16 cellular contexts compared by ENCODE assay signal in genomic region chr9:114733814-114734213, GRCh38. TPM values are rescaled to one million over a fixed set of nuclear protein-coding genes. Genes with fewer than 3 reads are reported as not detected.
A peak's percentile ranks its signal among the peaks of the same experiment; 100 is the strongest.
DNase-seq lines count a peak whose midpoint lies in the region; ATAC-seq and TF ChIP-seq lines count a peak whose summit lies in the region.
"Had no signal": no experiment of that assay in that cellular context is flagged by ENCODE, and none has a peak within 500 bp of the region (broad histone marks: within the 10 kb centered on the region; RNA-seq: fewer than 3 reads in every experiment).

No MANE protein-coding gene starts in this region.

- RAD21 ChIA-PET in HCT116 (lab: Charles Lee; ENCODE audit: low non-redundant PET in 1 of 2, low total read pairs in 2 of 2, uncharacterized antibody in 2 of 2, unreplicated experiment in 2 of 2) = no interaction called here

- peak overlapping the region; percentile 56 for H3K4me3 Mint-ChIP-seq in activated T-helper 17 cell treated with anti-CD3 and anti-CD28 coated beads, Interleukin-2, amount 50 U/mL, for 72 hours
- H3K4me3 Mint-ChIP-seq: endodermal cell had no signal

- ATAC-seq in HCT116 (no peak; the same call in 1 of the 2 replicates), heart right ventricle (no peak), HG03432 (IDR thresholded peaks at IDR 0.05; ENCODE audit: unreplicated experiment) (no peak)
- peak; percentile 87 for ATAC-seq in activated T-helper 17 cell treated with anti-CD3 and anti-CD28 coated beads, Interleukin-2, amount 50 U/mL, for 72 hours (replicated peaks)
- ATAC-seq: left lobe of liver had no signal

- H3K36me3 Mint-ChIP-seq in activated T-helper 17 cell treated with anti-CD3 and anti-CD28 coated beads, Interleukin-2, amount 50 U/mL, for 72 hours (ENCODE audit: low read depth) = no peaks in the 10 kb centered on the region

- H4K20me1 ChIP-seq in HCT116 (ENCODE audit: insufficient read depth) = no peaks in the 10 kb centered on the region

- 94 to 97% methylated on average over 6 of the region's 6 CpGs for WGBS in heart right ventricle, 2 donors

- H3K36me3 ChIP-seq in HCT116 (ENCODE audit: control insufficient read depth in 1 of 2, insufficient read depth in 2 of 2, low read length in 2 of 2) (no peaks in the 10 kb centered on the region), heart right ventricle (no peaks in the 10 kb centered on the region)

- DNase-seq in ACHN (peak; percentile 16), HCT116 (ENCODE audit: low read depth, low spot score) (no peak), fibroblast of pulmonary artery (ENCODE audit: low read depth) (peak; percentile 58), NCI-H2029 (lab: John Stamatoyannopoulos, UW) (no peak), C1 segment of cervical spinal cord (lab: John Stamatoyannopoulos, UW) (no peak), heart right ventricle (no peak)
- DNase-seq: DND-41; endodermal cell; retina; stimulated activated CD4-positive, alpha-beta T cell treated with anti-CD3 and anti-CD28 coated beads, Interleukin-4, amount 100 ng/mL, for 1 hour; stimulated activated naive CD4-positive, alpha-beta T cell had no signal

- H3K4me1 ChIP-seq in HCT116 (ENCODE audit: control insufficient read depth in 1 of 2, insufficient read depth in 2 of 2, low read length in 2 of 2) (peaks cover 4 to 12% of the 10 kb centered on the region in 2 experiments; a peak in 3 of 4 replicates), heart right ventricle (peaks cover 0 to 9% (median 0%) of the 10 kb centered on the region in 9 donors)

- no peak overlapping the region for H3K27ac ChIP-seq in HCT116 (ENCODE audit: low read depth, low read length)
- no peak overlapping the region for H3K27ac ChIP-seq in heart right ventricle

- H3K4me2 ChIP-seq in HCT116 (ENCODE audit: low read length) = no peak overlapping the region; the same call in 1 of the 2 replicates

- H3K79me2 ChIP-seq in HCT116 (ENCODE audit: insufficient read depth, low read length) = no peaks in the 10 kb centered on the region

- H3K9me3 ChIP-seq in HCT116 (ENCODE audit: control insufficient read depth in 1 of 2, insufficient read depth in 1 of 2, low read depth in 1 of 2, low read length in 2 of 2) (no peaks in the 10 kb centered on the region), heart right ventricle (no peaks in the 10 kb centered on the region)

- no peak for TF ChIP-seq CTCF in HCT116 (IDR thresholded peaks at IDR 0.05 in 2 of 3, conservative IDR thresholded peaks at IDR 0.05 in 1 of 3; ENCODE audit: borderline replicate concordance in 1 of 3, insufficient read depth in 1 of 3, low read depth in 2 of 3, low read length in 2 of 3)
- no peak for TF ChIP-seq CTCF in fibroblast of pulmonary artery (IDR thresholded peaks at IDR 0.05; ENCODE audit: low read length, missing control alignments)
- TF ChIP-seq CTCF in heart right ventricle (IDR thresholded peaks at IDR 0.05) = no peak

- H3K27ac Mint-ChIP-seq in activated T-helper 17 cell treated with anti-CD3 and anti-CD28 coated beads, Interleukin-2, amount 50 U/mL, for 72 hours = peak overlapping the region; percentile 33
- H3K27ac Mint-ChIP-seq: endodermal cell had no signal

- CTCF ChIA-PET in HCT116 (lab: Charles Lee) = interaction anchor here (1.1 to 3.2 kb wide), 4 partner anchors 52 to 328 kb away, joined by 3 to 14 read pairs (median 8); partner anchors contain the start of gene TEX48

- H3K4me3 ChIP-seq in HCT116 (replicated peaks in 1 of 2; ENCODE audit: low read depth in 1 of 2, low read length in 2 of 2) (no peak overlapping the region), fibroblast of pulmonary artery (replicated peaks; ENCODE audit: low read depth, low read length) (no peak overlapping the region), heart right ventricle (no peak overlapping the region)

- intact Hi-C loops in HCT116 (cut with micrococcal nuclease) = no loop called here
- intact Hi-C loops in heart right ventricle (cut with DNase I) = loop anchor here in 1 of 10 donors (10.0 kb wide), 1 partner anchor 791 kb away; no protein-coding TSS in a partner anchor

- no TSS peak for BruUV-seq in HCT116 (replicated peaks; lab: Mats Ljungman, UMichigan)

- POLR2A ChIA-PET in HCT116 (lab: Charles Lee) = interaction anchor here (0.6 kb wide), 1 partner anchor 280 kb away, joined by 3 read pairs; no protein-coding TSS in a partner anchor

- no peak overlapping the region for H3K9ac ChIP-seq in HCT116 (ENCODE audit: low read length)

- TF ChIP-seq POLR2A in HCT116 (IDR thresholded peaks at IDR 0.05; ENCODE audit: borderline replicate concordance, extremely low read depth, insufficient read depth, insufficient read length) = no peak

- in situ Hi-C loops in ACHN (cut with HindIII; ENCODE audit: low pct_ligation_motif_present, low pct_unique_long_range_greater_than_20kb, low sequenced_read_pairs) = no loop called here

- no peak overlapping the region for H2AFZ ChIP-seq in HCT116 (ENCODE audit: low read depth, low read length, poor library complexity, severe bottlenecking)

- H3K9me3 Mint-ChIP-seq in activated T-helper 17 cell treated with anti-CD3 and anti-CD28 coated beads, Interleukin-2, amount 50 U/mL, for 72 hours = no peaks in the 10 kb centered on the region
- H3K9me3 Mint-ChIP-seq: endodermal cell had no signal

- H3K27me3 ChIP-seq in HCT116 (ENCODE audit: insufficient read depth, low read length) (0 out of 2 replicates have a peak, but pooled peaks cover 5% of the 10 kb centered on the region), heart right ventricle (peaks cover 0 to 8% (median 0%) of the 10 kb centered on the region in 7 donors)

- no peaks in the 10 kb centered on the region for H3K27me3 Mint-ChIP-seq in activated T-helper 17 cell treated with anti-CD3 and anti-CD28 coated beads, Interleukin-2, amount 50 U/mL, for 72 hours

- no peaks in the 10 kb centered on the region for H3K9me2 ChIP-seq in HCT116 (ENCODE audit: insufficient read depth)

- TF ChIP-seq RAD21 in HCT116 (IDR thresholded peaks at IDR 0.05; ENCODE audit: low read depth) = no peak

- H3K4me1 Mint-ChIP-seq in activated T-helper 17 cell treated with anti-CD3 and anti-CD28 coated beads, Interleukin-2, amount 50 U/mL, for 72 hours = peaks cover 26% of the 10 kb centered on the region
- H3K4me1 Mint-ChIP-seq: endodermal cell had no signal

TF ChIP-seq in HCT116, 20 proteins besides CTCF, POLR2A, EP300 and RAD21:
- TF ChIP-seq SP1 (IDR thresholded peaks at IDR 0.05; ENCODE audit: low read depth) (peak; percentile 32), FOSL1 (IDR thresholded peaks at IDR 0.05; ENCODE audit: low read depth) (peak; percentile 65), JUND (IDR thresholded peaks at IDR 0.05) (peak; percentile 55), EZH2 (IDR thresholded peaks at IDR 0.05) (no peak)

RNA-seq across cellular contexts. Expression of gene TEX48, which starts 51.8 kb away (rescaled TPM):
- total RNA-seq in HCT116 (2021; ENCODE audit: unreplicated experiment) (not detected), heart right ventricle (not detected)
- polyA plus RNA-seq in HCT116 (2012) = not detected in 2 replicates
- total RNA-seq in activated T-helper 17 cell treated with anti-CD3 and anti-CD28 coated beads, Interleukin-2, amount 50 U/mL, for 72 hours = under 1 TPM; 0.42 to 0.67 TPM
- not detected for polyA plus RNA-seq in heart right ventricle
- total RNA-seq: endodermal cell, left lobe of liver, myocyte had no signal
- polyA plus RNA-seq: BJ had no signal

Comparison
In these comparisons a context has a peak if more than half of its experiments do, and no peak if none do; other contexts are left out.
1. DNase-seq: peak in ACHN (single experiment) and fibroblast of pulmonary artery (single experiment); none in HCT116 (single experiment), NCI-H2029 (single experiment), C1 segment of cervical spinal cord (0 of 14) and heart right ventricle (0 of 2).